In genomic region chr10:110563132-110563531, GRCh38 we compare ENCODE assay signal across 17 cellular contexts. TPM values are rescaled to one million over a fixed set of nuclear protein-coding genes. Genes with fewer than 3 reads are reported as not detected.
DNase-seq lines count a peak whose midpoint lies in the region; ATAC-seq and TF ChIP-seq lines count a peak whose summit lies in the region.
"Had no signal": no experiment of that assay in that cellular context is flagged by ENCODE, and none has a peak within 500 bp of the region (broad histone marks: within the 10 kb centered on the region; RNA-seq: fewer than 3 reads in every experiment).

No MANE protein-coding gene starts in this region.

- H3K4me1 ChIP-seq in BLaER1 (peaks cover 33% of the 10 kb centered on the region), HEK293 (ENCODE audit: control insufficient read depth, insufficient read depth, low read length) (0 out of 2 replicates have a peak, but pooled peaks cover 3% of the 10 kb centered on the region), adrenal gland (replicated peaks in 1 of 2) (peaks cover 0 to 7% of the 10 kb centered on the region in 2 donors), lower lobe of right lung (peaks cover 8% of the 10 kb centered on the region)

- no peak for TF ChIP-seq POLR2A in adrenal gland (IDR thresholded peaks at IDR 0.05)

- POLR2A ChIA-PET in activated CD4-positive, alpha-beta T cell treated with anti-CD3 and anti-CD28 coated beads for 36 hours (lab: Charles Lee), result interaction anchor here (0.6 kb wide), 1 partner anchor 12 kb away, joined by 4 read pairs; no protein-coding TSS in a partner anchor
- POLR2A ChIA-PET in HEK293 (lab: Yijun Ruan, JAX), result interaction anchor here (1.1 to 1.2 kb wide), 2 partner anchors 258 kb away, joined by 3 to 5 read pairs; partner anchors contain the start of gene SMNDC1

- H3K36me3 Mint-ChIP-seq in activated CD4-positive, alpha-beta T cell treated with anti-CD3 and anti-CD28 coated beads for 36 hours (ENCODE audit: low read depth), result no peaks in the 10 kb centered on the region
- H3K36me3 Mint-ChIP-seq in effector memory CD8-positive, alpha-beta T cell (ENCODE audit: insufficient read depth), result peaks cover 8% of the 10 kb centered on the region

- 40 to 73% (median 47%) methylated on average over 8 of the region's 8 CpGs for WGBS in adrenal gland, 4 donors

- H3K9ac ChIP-seq in BLaER1, result no peak overlapping the region

- H3K36me3 ChIP-seq in BLaER1 (no peaks in the 10 kb centered on the region), HEK293 (ENCODE audit: control insufficient read depth in 2 of 2, insufficient read depth in 1 of 2, low read length in 2 of 2) (no peaks in the 10 kb centered on the region), adrenal gland (replicated peaks in 1 of 2) (no peaks in the 10 kb centered on the region), lower lobe of right lung (no peaks in the 10 kb centered on the region)

- TF ChIP-seq CTCF in HEK293 (tag by site-specific recombination; IDR thresholded peaks at IDR 0.05), result no peak
- no peak for TF ChIP-seq CTCF in adrenal gland (IDR thresholded peaks at IDR 0.05)
- no peak for TF ChIP-seq CTCF in lower lobe of right lung (IDR thresholded peaks at IDR 0.05)

- no peaks in the 10 kb centered on the region for H3K9me3 Mint-ChIP-seq in activated CD4-positive, alpha-beta T cell treated with anti-CD3 and anti-CD28 coated beads for 36 hours (ENCODE audit: low read depth)
- no peaks in the 10 kb centered on the region for H3K9me3 Mint-ChIP-seq in effector memory CD8-positive, alpha-beta T cell
- H3K9me3 Mint-ChIP-seq: CD4-positive, alpha-beta T cell; GM23338 had no signal

- DNase-seq in activated CD4-positive, alpha-beta T cell treated with anti-CD3 and anti-CD28 coated beads for 36 hours, result peak; percentile 27
- DNase-seq in activated CD4-positive, alpha-beta T cell treated with anti-CD3 and anti-CD28 coated beads, Interleukin-2, amount 50 U/mL, for 1 hour, result no peak
- DNase-seq in adrenal gland (peak in 4 of 7 donors; percentile 29 to 38 (median 33)), lower lobe of right lung (no peak), KBM-7 (no peak)
- DNase-seq in effector memory CD8-positive, alpha-beta T cell, result no peak
- DNase-seq: 8988T; BE2C; Caco-2; CD4-positive, alpha-beta T cell; GDM1; HCEC 1CT; IMR-90 had no signal

- H3K27ac ChIP-seq in BLaER1 (no peak overlapping the region), HEK293 (ENCODE audit: extremely low read depth, low read depth, low read length) (no peak overlapping the region), adrenal gland (no peak overlapping the region), lower lobe of right lung (no peak overlapping the region)
- H3K27ac ChIP-seq: C4-2B had no signal

- H3K4me2 ChIP-seq in BLaER1, result peak overlapping the region; percentile 27; the same call in 1 of the 2 replicates
- H3K4me2 ChIP-seq: GM23338 had no signal

- in situ Hi-C loops in KBM-7 (cut with MboI; ENCODE audit: low pct_unique_long_range_greater_than_20kb, low sequenced_read_pairs), result no loop called here

- intact Hi-C loops in activated CD4-positive, alpha-beta T cell treated with anti-CD3 and anti-CD28 coated beads for 36 hours (cut with DNase I, micrococcal nuclease), result no loop called here
- intact Hi-C loops in adrenal gland (cut with DNase I), result no loop called here
- intact Hi-C loops in lower lobe of right lung (cut with DNase I), result no loop called here

- no peak overlapping the region for H3K4me3 ChIP-seq in BLaER1
- H3K4me3 ChIP-seq in HEK293 (ENCODE audit: low read depth, low read length), result no peak overlapping the region
- H3K4me3 ChIP-seq in adrenal gland, result no peak overlapping the region
- H3K4me3 ChIP-seq in lower lobe of right lung, result no peak overlapping the region
- H3K4me3 ChIP-seq: GM23338 had no signal

- H3K27me3 ChIP-seq in BLaER1 (no peaks in the 10 kb centered on the region), adrenal gland (no peaks in the 10 kb centered on the region), lower lobe of right lung (ENCODE audit: low read depth) (peaks cover 8% of the 10 kb centered on the region)
- H3K27me3 ChIP-seq: BE2C had no signal

- no peak for ATAC-seq in activated CD4-positive, alpha-beta T cell treated with anti-CD3 and anti-CD28 coated beads for 36 hours
- ATAC-seq in effector memory CD8-positive, alpha-beta T cell (replicated peaks), result no peak
- ATAC-seq in lower lobe of right lung, result no peak
- ATAC-seq: GM23338 had no signal

- no peak overlapping the region for H3K27ac Mint-ChIP-seq in activated CD4-positive, alpha-beta T cell treated with anti-CD3 and anti-CD28 coated beads for 36 hours
- H3K27ac Mint-ChIP-seq in effector memory CD8-positive, alpha-beta T cell, result no peak overlapping the region
- H3K27ac Mint-ChIP-seq: CD4-positive, alpha-beta T cell; GM23338 had no signal

- peaks cover 5% of the 10 kb centered on the region for H3K4me1 Mint-ChIP-seq in activated CD4-positive, alpha-beta T cell treated with anti-CD3 and anti-CD28 coated beads for 36 hours
- H3K4me1 Mint-ChIP-seq in effector memory CD8-positive, alpha-beta T cell (ENCODE audit: low read depth in 2 of 2), result peaks cover 0 to 4% of the 10 kb centered on the region in 2 donors

- no peak overlapping the region for H3K4me3 Mint-ChIP-seq in activated CD4-positive, alpha-beta T cell treated with anti-CD3 and anti-CD28 coated beads for 36 hours
- no peak overlapping the region for H3K4me3 Mint-ChIP-seq in effector memory CD8-positive, alpha-beta T cell
- H3K4me3 Mint-ChIP-seq: CD4-positive, alpha-beta T cell; GM23338 had no signal

- peaks cover 3% of the 10 kb centered on the region; the same call in 1 of the 2 replicates for H4K20me1 ChIP-seq in BLaER1

- CTCF ChIA-PET in activated CD4-positive, alpha-beta T cell treated with anti-CD3 and anti-CD28 coated beads for 36 hours (lab: Charles Lee), result interaction anchor here (0.7 to 1.3 kb wide), 5 partner anchors 11 to 256 kb away, joined by 3 to 4 read pairs (median 3); no protein-coding TSS in a partner anchor
- CTCF ChIA-PET in HEK293 (lab: Yijun Ruan, JAX), result interaction anchor here (0.9 to 3.5 kb wide), 2 partner anchors 17 to 258 kb away, joined by 3 to 16 read pairs; no protein-coding TSS in a partner anchor

- H3K9me3 ChIP-seq in BLaER1 (no peaks in the 10 kb centered on the region), HEK293 (ENCODE audit: control insufficient read depth, insufficient read depth, low read depth, low read length) (no peaks in the 10 kb centered on the region), adrenal gland (replicated peaks in 1 of 3) (no peaks in the 10 kb centered on the region), lower lobe of right lung (no peaks in the 10 kb centered on the region)
- H3K9me3 ChIP-seq: BE2C, Caco-2 had no signal

- H3K27me3 Mint-ChIP-seq in activated CD4-positive, alpha-beta T cell treated with anti-CD3 and anti-CD28 coated beads for 36 hours, result peaks cover 17% of the 10 kb centered on the region
- H3K27me3 Mint-ChIP-seq in effector memory CD8-positive, alpha-beta T cell, result peaks cover 39 to 49% of the 10 kb centered on the region in 2 donors

TF ChIP-seq in HEK293, 187 proteins besides CTCF, POLR2A, EP300 and RAD21:
- TF ChIP-seq EGR2 (tag by site-specific recombination; IDR thresholded peaks at IDR 0.05; ENCODE audit: low read depth) (peak; percentile 44; the same call in 1 of the 2 replicates), ZNF560 (tag by site-specific recombination; IDR thresholded peaks at IDR 0.05; ENCODE audit: borderline replicate concordance) (no peak), ZFHX2 (tag by site-specific recombination; conservative IDR thresholded peaks at IDR 0.05) (0 out of 2 replicates have a peak, but pooled peaks have one; percentile 18)

RNA-seq across cellular contexts. Expression of gene SMC3, which starts 4.4 kb away (rescaled TPM):
- total RNA-seq in activated CD4-positive, alpha-beta T cell treated with anti-CD3 and anti-CD28 coated beads for 36 hours, result 10 to 100 TPM; 76.8 to 83.5 TPM
- total RNA-seq in adrenal gland (10 to 100 TPM; 16.8 to 31.0 (median 21.5) TPM), lower lobe of right lung (33.2 TPM)
- 10 to 100 TPM in 2 of 3 donors, 1 to 10 TPM in 1; 10.0 to 38.8 (median 14.8) TPM for polyA plus RNA-seq in adrenal gland

Comparison
In these comparisons a context has a peak if more than half of its experiments do, and no peak if none do; other contexts are left out.
1. DNase-seq: peak in activated CD4-positive, alpha-beta T cell treated with anti-CD3 and anti-CD28 coated beads for 36 hours (single experiment) and adrenal gland (4 of 7); none in activated CD4-positive, alpha-beta T cell treated with anti-CD3 and anti-CD28 coated beads, Interleukin-2, amount 50 U/mL, for 1 hour (single experiment), effector memory CD8-positive, alpha-beta T cell (0 of 3), lower lobe of right lung (single experiment) and KBM-7 (single experiment).